In genomic region chr19:35557539-35558399, GRCh38 we compare ENCODE assay signal across 8 cellular contexts. TPM values are rescaled to one million over a fixed set of nuclear protein-coding genes. Genes with fewer than 3 reads are reported as not detected.
DNase-seq lines count a peak whose midpoint lies in the region; ATAC-seq and TF ChIP-seq lines count a peak whose summit lies in the region.

No MANE protein-coding gene starts in this region.

- no peak overlapping the region for H3K27ac ChIP-seq in fibroblast of lung (ENCODE audit: insufficient read depth, low read length)
- no peak overlapping the region for H3K27ac ChIP-seq in neutrophil
- H3K27ac ChIP-seq in upper lobe of left lung, result no peak overlapping the region

- TF ChIP-seq CTCF in fibroblast of lung (conservative IDR thresholded peaks at IDR 0.05 in 1 of 2, IDR thresholded peaks at IDR 0.05 in 1 of 2; ENCODE audit: low read depth in 1 of 2, low read length in 2 of 2), result no peak
- no peak for TF ChIP-seq CTCF in neutrophil (IDR thresholded peaks at IDR 0.05)
- TF ChIP-seq CTCF in upper lobe of left lung (IDR thresholded peaks at IDR 0.05), result no peak

- no peaks in the 10 kb centered on the region for H3K9me3 ChIP-seq in fibroblast of lung (ENCODE audit: control insufficient read depth, insufficient read depth, low read depth, low read length)
- H3K9me3 ChIP-seq in neutrophil, result no peaks in the 10 kb centered on the region
- no peaks in the 10 kb centered on the region for H3K9me3 ChIP-seq in upper lobe of left lung

- H3K4me1 ChIP-seq in fibroblast of lung (ENCODE audit: control insufficient read depth, extremely low read depth, insufficient read depth, low read length) (peaks cover 5% of the 10 kb centered on the region), neutrophil (ENCODE audit: control insufficient read depth in 1 of 2, insufficient read depth in 1 of 2, low read depth in 1 of 2, low read length in 1 of 2) (peaks cover 5 to 10% of the 10 kb centered on the region in 2 experiments), upper lobe of left lung (peaks cover 5 to 14% (median 12%) of the 10 kb centered on the region in 4 donors)

- H3K36me3 ChIP-seq in fibroblast of lung (ENCODE audit: control insufficient read depth, insufficient read depth, low read length) (no peaks in the 10 kb centered on the region), neutrophil (no peaks in the 10 kb centered on the region), upper lobe of left lung (no peaks in the 10 kb centered on the region)

- 6 to 7% methylated on average over 33 to 45 of the region's 60 CpGs for WGBS in upper lobe of left lung, 2 donors

- peak overlapping the region; percentile 83 for H2AFZ ChIP-seq in fibroblast of lung (ENCODE audit: low read length)

- DNase-seq in COLO829 (ENCODE audit: low spot score), result peak; percentile 68
- DNase-seq in NCI-H1694 treated with DMSO at 0.1 percent for 48 hours (lab: John Stamatoyannopoulos, UW), result peak; percentile 24
- peak; percentile 42 for DNase-seq in activated T-cell treated with anti-CD3 and anti-CD28 coated beads for 4 hours
- DNase-seq in fibroblast of lung (ENCODE audit: low read depth in 2 of 2), result peak; percentile 37 to 48
- DNase-seq in upper lobe of left lung, result peak; percentile 55 to 93

- no peaks in the 10 kb centered on the region for H4K20me1 ChIP-seq in fibroblast of lung (ENCODE audit: control insufficient read depth, extremely low read depth, insufficient read depth, low read length)

- H3K27me3 ChIP-seq in fibroblast of lung (ENCODE audit: control insufficient read depth, insufficient read depth, low read length) (peaks cover 26% of the 10 kb centered on the region), neutrophil (peaks cover 73% of the 10 kb centered on the region), upper lobe of left lung (peaks cover 0 to 18% (median 7%) of the 10 kb centered on the region in 4 donors)

- no peak for TF ChIP-seq POLR2A in upper lobe of left lung (IDR thresholded peaks at IDR 0.05)

- ATAC-seq in upper lobe of left lung (ENCODE audit: low FRiP score in 2 of 2), result peak in 1 of 2 donors; percentile 64
- ATAC-seq in GM18861 (IDR thresholded peaks at IDR 0.05; ENCODE audit: unreplicated experiment), result no peak
- ATAC-seq in HG03571 (IDR thresholded peaks at IDR 0.05; ENCODE audit: unreplicated experiment), result no peak

- H3K4me3 ChIP-seq in fibroblast of lung (replicated peaks in 1 of 4; ENCODE audit: control extremely low read depth in 1 of 4, insufficient read depth in 1 of 4, low read depth in 3 of 4, low read length in 4 of 4), result peak overlapping the region in 3 of 4 experiments; percentile 29 to 59 (median 42)
- peak overlapping the region; percentile 35 to 44 for H3K4me3 ChIP-seq in neutrophil (ENCODE audit: low read depth in 1 of 2, low read length in 1 of 2)
- peak overlapping the region in 3 of 4 donors; percentile 40 to 53 (median 45) for H3K4me3 ChIP-seq in upper lobe of left lung

- H3K9ac ChIP-seq in fibroblast of lung (ENCODE audit: insufficient read depth, low read length), result no peak overlapping the region

- H3K4me2 ChIP-seq in fibroblast of lung (ENCODE audit: extremely low read depth, insufficient read depth, low read length), result peak overlapping the region; percentile 44

- no peak for TF ChIP-seq EP300 in upper lobe of left lung (IDR thresholded peaks at IDR 0.05)

- no peaks in the 10 kb centered on the region for H3K79me2 ChIP-seq in fibroblast of lung (ENCODE audit: control insufficient read depth, insufficient read depth, low read length)

RNA-seq across cellular contexts. Expression of gene ATP4A, which starts 5.7 kb away (rescaled TPM):
- total RNA-seq in fibroblast of lung, result not detected in 2 replicates
- not detected in 2 replicates for polyA plus RNA-seq in fibroblast of lung
- not detected in 2 replicates for polyA plus RNA-seq in fibroblast of lung (2012)
- polyA minus RNA-seq in fibroblast of lung (ENCODE audit: low replicate concordance), result not detected in 2 replicates
- not detected for total RNA-seq in upper lobe of left lung

RNA-seq across cellular contexts. Expression of gene TMEM147, which starts 12.3 kb away (rescaled TPM):
- 79.6 and 95.3 TPM in 2 replicates for total RNA-seq in fibroblast of lung
- polyA plus RNA-seq in fibroblast of lung, result 72.4 and 76.2 TPM in 2 replicates
- 97.1 and 104 TPM in 2 replicates for polyA plus RNA-seq in fibroblast of lung (2012)
- polyA minus RNA-seq in fibroblast of lung (ENCODE audit: low replicate concordance), result 209 and 249 TPM in 2 replicates
- 10 to 100 TPM; 25.1 to 94.2 (median 71.2) TPM for total RNA-seq in upper lobe of left lung

RNA-seq across cellular contexts. Expression of gene GAPDHS, which starts 24.5 kb away (rescaled TPM):
- total RNA-seq in fibroblast of lung, result not detected in 2 replicates
- polyA plus RNA-seq in fibroblast of lung, result not detected in 2 replicates
- polyA plus RNA-seq in fibroblast of lung (2012), result not detected in 2 replicates
- not detected in 2 replicates for polyA minus RNA-seq in fibroblast of lung (ENCODE audit: low replicate concordance)
- total RNA-seq in upper lobe of left lung, result not detected

RNA-seq across cellular contexts. Expression of gene PMIS2, which starts 28.2 kb away (rescaled TPM):
- total RNA-seq in fibroblast of lung (not detected in 2 replicates), upper lobe of left lung (not detected)
- polyA plus RNA-seq in fibroblast of lung, result not detected in 2 replicates
- not detected in 2 replicates for polyA plus RNA-seq in fibroblast of lung (2012)
- polyA minus RNA-seq in fibroblast of lung (ENCODE audit: low replicate concordance), result not detected in 2 replicates

RNA-seq across cellular contexts. Expression of gene SBSN, which starts 29.7 kb away (rescaled TPM):
- total RNA-seq in fibroblast of lung (4.1 and 9.0 TPM in 2 replicates), upper lobe of left lung (not detected)
- 1.6 TPM in 2 replicates for polyA plus RNA-seq in fibroblast of lung
- polyA plus RNA-seq in fibroblast of lung (2012), result 3.4 and 3.7 TPM in 2 replicates
- not detected in 2 replicates for polyA minus RNA-seq in fibroblast of lung (ENCODE audit: low replicate concordance)

Comparison
In these comparisons a context has a peak if more than half of its experiments do, and no peak if none do; other contexts are left out.
1. DNase-seq: peak in every context shown above with its lines; median percentile 74 in upper lobe of left lung; 68 in COLO829; 42 in fibroblast of lung; 42 in activated T-cell treated with anti-CD3 and anti-CD28 coated beads for 4 hours; 24 in NCI-H1694 treated with DMSO at 0.1 percent for 48 hours.